ENCODE assay signal across 21 cellular contexts in genomic region chr6:146090474-146090873, GRCh38.
A peak's percentile ranks its signal among the peaks of the same experiment; 100 is the strongest.
DNase-seq lines count a peak whose midpoint lies in the region; FAIRE-seq and TF ChIP-seq lines count a peak whose summit lies in the region.
"Had no signal": no experiment of that assay in that cellular context is flagged by ENCODE, and none has a peak within 500 bp of the region (broad histone marks: within the 10 kb centered on the region; RNA-seq: fewer than 3 reads in every experiment).

No MANE protein-coding gene starts in this region.

- H3K4me2 ChIP-seq in astrocyte (ENCODE audit: low read length) = no peak overlapping the region
- H3K4me2 ChIP-seq: SK-N-SH had no signal

- H3K4me3 ChIP-seq in astrocyte (ENCODE audit: insufficient read depth, low read depth, low read length) (no peak overlapping the region), kidney epithelial cell (ENCODE audit: low read depth, low read length) (no peak overlapping the region)
- H3K4me3 ChIP-seq: mucosa of descending colon, prostate gland had no signal

- H3K36me3 ChIP-seq in astrocyte (ENCODE audit: insufficient read depth, low read length) (no peaks in the 10 kb centered on the region), kidney epithelial cell (ENCODE audit: control insufficient read depth, insufficient read depth, low read length) (no peaks in the 10 kb centered on the region)
- H3K36me3 ChIP-seq: prostate gland had no signal

- no peak overlapping the region for H3K4me3 Mint-ChIP-seq in astrocyte (ENCODE audit: unreplicated experiment)
- H3K4me3 Mint-ChIP-seq in activated CD4-positive, alpha-beta T cell treated with anti-CD3 and anti-CD28 coated beads, Interleukin-2, amount 10 ng/mL, durations not matched to agents 7 days and 5 days = no peak overlapping the region
- H3K4me3 Mint-ChIP-seq: activated B cell treated with CpG ODN at 0.5 μM for 24 hours; activated CD4-positive, alpha-beta memory T cell treated with anti-CD3 and anti-CD28 coated beads, Interleukin-2, amount 10 ng/mL, durations not matched to agents 7 days and 5 days; activated naive CD8-positive, alpha-beta T cell treated with anti-CD3 and anti-CD28 coated beads, Interleukin-2, amount 50 U/mL, for 24 hours; dendritic cell treated with granulocyte-macrophage colony-stimulating factor and Interleukin-4, amounts not matched to agents 40 ng/mL and 50 ng/mL, for 4 days had no signal

- H3K4me1 ChIP-seq in astrocyte (ENCODE audit: insufficient read depth, low read length) = no peaks in the 10 kb centered on the region
- H3K4me1 ChIP-seq: prostate gland had no signal

- peaks cover 17% of the 10 kb centered on the region for H3K4me1 Mint-ChIP-seq in astrocyte (ENCODE audit: low read depth, unreplicated experiment)
- no peaks in the 10 kb centered on the region for H3K4me1 Mint-ChIP-seq in activated CD4-positive, alpha-beta T cell treated with anti-CD3 and anti-CD28 coated beads, Interleukin-2, amount 10 ng/mL, durations not matched to agents 7 days and 5 days
- H3K4me1 Mint-ChIP-seq: activated B cell treated with CpG ODN at 0.5 μM for 24 hours; activated CD4-positive, alpha-beta memory T cell treated with anti-CD3 and anti-CD28 coated beads, Interleukin-2, amount 10 ng/mL, durations not matched to agents 7 days and 5 days; activated naive CD8-positive, alpha-beta T cell treated with anti-CD3 and anti-CD28 coated beads, Interleukin-2, amount 50 U/mL, for 24 hours had no signal

- TF ChIP-seq CTCF in astrocyte (IDR thresholded peaks at IDR 0.05; ENCODE audit: insufficient read depth, low read depth, low read length) = no peak
- no peak for TF ChIP-seq CTCF in kidney epithelial cell (IDR thresholded peaks at IDR 0.05; ENCODE audit: insufficient read depth, low read length, poor library complexity, severe bottlenecking)

- H3K27ac Mint-ChIP-seq in astrocyte (ENCODE audit: unreplicated experiment) = peak overlapping the region; percentile 59
- H3K27ac Mint-ChIP-seq in activated CD4-positive, alpha-beta T cell treated with anti-CD3 and anti-CD28 coated beads, Interleukin-2, amount 10 ng/mL, durations not matched to agents 7 days and 5 days = no peak overlapping the region
- H3K27ac Mint-ChIP-seq: activated B cell treated with CpG ODN at 0.5 μM for 24 hours; activated CD4-positive, alpha-beta memory T cell treated with anti-CD3 and anti-CD28 coated beads, Interleukin-2, amount 10 ng/mL, durations not matched to agents 7 days and 5 days; activated naive CD8-positive, alpha-beta T cell treated with anti-CD3 and anti-CD28 coated beads, Interleukin-2, amount 50 U/mL, for 24 hours; dendritic cell treated with granulocyte-macrophage colony-stimulating factor and Interleukin-4, amounts not matched to agents 40 ng/mL and 50 ng/mL, for 4 days had no signal

- H3K79me2 ChIP-seq in astrocyte (ENCODE audit: insufficient read depth, low read length) = no peaks in the 10 kb centered on the region

- POLR2A ChIA-PET in activated CD4-positive, alpha-beta T cell treated with anti-CD3 and anti-CD28 coated beads, Interleukin-2, amount 10 ng/mL, durations not matched to agents 7 days and 5 days (lab: Charles Lee) = no interaction called here

- in situ Hi-C loops in Caki2 (cut with HindIII; ENCODE audit: low pct_unique_long_range_greater_than_20kb, low sequenced_read_pairs) = no loop called here

- no peaks in the 10 kb centered on the region for H4K20me1 ChIP-seq in astrocyte (ENCODE audit: insufficient read depth, low read length)

- H3K9me3 ChIP-seq in astrocyte (ENCODE audit: insufficient read depth, low read depth, low read length) = no peaks in the 10 kb centered on the region
- H3K9me3 ChIP-seq: mucosa of descending colon, prostate gland, SK-N-SH had no signal

- no peaks in the 10 kb centered on the region for H3K27me3 Mint-ChIP-seq in astrocyte (ENCODE audit: low read depth, unreplicated experiment)
- H3K27me3 Mint-ChIP-seq in activated CD4-positive, alpha-beta T cell treated with anti-CD3 and anti-CD28 coated beads, Interleukin-2, amount 10 ng/mL, durations not matched to agents 7 days and 5 days = no peaks in the 10 kb centered on the region
- H3K27me3 Mint-ChIP-seq: activated B cell treated with CpG ODN at 0.5 μM for 24 hours; activated CD4-positive, alpha-beta memory T cell treated with anti-CD3 and anti-CD28 coated beads, Interleukin-2, amount 10 ng/mL, durations not matched to agents 7 days and 5 days; activated naive CD8-positive, alpha-beta T cell treated with anti-CD3 and anti-CD28 coated beads, Interleukin-2, amount 50 U/mL, for 24 hours; dendritic cell treated with granulocyte-macrophage colony-stimulating factor and Interleukin-4, amounts not matched to agents 40 ng/mL and 50 ng/mL, for 4 days had no signal

- no peak overlapping the region for H3K9ac ChIP-seq in astrocyte (ENCODE audit: low read length)
- H3K9ac ChIP-seq: SK-N-SH had no signal

- H3K27ac ChIP-seq in astrocyte (ENCODE audit: low read depth, low read length) = no peak overlapping the region
- H3K27ac ChIP-seq: prostate gland had no signal

- DNase-seq in Caki2 (ENCODE audit: low read depth) = peak; percentile 6
- DNase-seq in M059J (ENCODE audit: low read depth) = peak; percentile 66
- DNase-seq in astrocyte (ENCODE audit: low read depth) = peak; percentile 60
- DNase-seq in kidney epithelial cell (ENCODE audit: low read depth) = peak; percentile 65
- DNase-seq in SHP77 (lab: John Stamatoyannopoulos, UW) = no peak
- no peak for DNase-seq in NK-92 (lab: John Stamatoyannopoulos, UW; ENCODE audit: unreplicated experiment)
- no peak for DNase-seq in activated CD4-positive, alpha-beta T cell treated with anti-CD3 and anti-CD28 coated beads, Interleukin-2, amount 10 ng/mL, durations not matched to agents 7 days and 5 days
- no peak for DNase-seq in COR-L47 (lab: John Stamatoyannopoulos, UW)
- DNase-seq: activated B cell treated with CpG ODN at 0.5 μM for 24 hours; activated CD4-positive, alpha-beta memory T cell treated with anti-CD3 and anti-CD28 coated beads, Interleukin-2, amount 10 ng/mL, durations not matched to agents 7 days and 5 days; activated effector memory CD4-positive, alpha-beta T cell treated with anti-CD3 and anti-CD28 coated beads, Interleukin-2, amount 50 U/mL, for 16 hours; activated naive CD8-positive, alpha-beta T cell treated with anti-CD3 and anti-CD28 coated beads, Interleukin-2, amount 50 U/mL, for 24 hours; activated T-cell treated with anti-CD3 and anti-CD28 coated beads for 4 hours; DND-41; H7; mucosa of descending colon; NCI-H1092; NCI-H2029; SK-N-SH had no signal

- no peak overlapping the region for H2AFZ ChIP-seq in astrocyte (ENCODE audit: low read depth, low read length)

- H3K36me3 Mint-ChIP-seq in astrocyte (ENCODE audit: low read depth, unreplicated experiment) = no peaks in the 10 kb centered on the region
- H3K36me3 Mint-ChIP-seq in activated CD4-positive, alpha-beta T cell treated with anti-CD3 and anti-CD28 coated beads, Interleukin-2, amount 10 ng/mL, durations not matched to agents 7 days and 5 days (ENCODE audit: low read depth) = no peaks in the 10 kb centered on the region

- H3K27me3 ChIP-seq in astrocyte (ENCODE audit: insufficient read depth, low read length) (no peaks in the 10 kb centered on the region), kidney epithelial cell (ENCODE audit: control insufficient read depth, insufficient read depth, low read length) (no peaks in the 10 kb centered on the region)

- H3K9me3 Mint-ChIP-seq in astrocyte (ENCODE audit: unreplicated experiment) = peaks cover 2% of the 10 kb centered on the region
- H3K9me3 Mint-ChIP-seq in activated CD4-positive, alpha-beta T cell treated with anti-CD3 and anti-CD28 coated beads, Interleukin-2, amount 10 ng/mL, durations not matched to agents 7 days and 5 days = no peaks in the 10 kb centered on the region
- H3K9me3 Mint-ChIP-seq: activated B cell treated with CpG ODN at 0.5 μM for 24 hours; activated CD4-positive, alpha-beta memory T cell treated with anti-CD3 and anti-CD28 coated beads, Interleukin-2, amount 10 ng/mL, durations not matched to agents 7 days and 5 days; activated naive CD8-positive, alpha-beta T cell treated with anti-CD3 and anti-CD28 coated beads, Interleukin-2, amount 50 U/mL, for 24 hours; dendritic cell treated with granulocyte-macrophage colony-stimulating factor and Interleukin-4, amounts not matched to agents 40 ng/mL and 50 ng/mL, for 4 days had no signal

- no peak for FAIRE-seq in astrocyte (lab: Jason Lieb, UNC)

- CTCF ChIA-PET in activated CD4-positive, alpha-beta T cell treated with anti-CD3 and anti-CD28 coated beads, Interleukin-2, amount 10 ng/mL, durations not matched to agents 7 days and 5 days (lab: Charles Lee) = no interaction called here

Comparison
In these comparisons a context has a peak if more than half of its experiments do, and no peak if none do; other contexts are left out.
1. DNase-seq: peak in Caki2 (single experiment), M059J (single experiment), astrocyte (single experiment) and kidney epithelial cell (single experiment); none in SHP77 (0 of 2), NK-92 (single experiment), activated CD4-positive, alpha-beta T cell treated with anti-CD3 and anti-CD28 coated beads, Interleukin-2, amount 10 ng/mL, durations not matched to agents 7 days and 5 days (single experiment) and COR-L47 (single experiment).